In the genomic region with DNA sequence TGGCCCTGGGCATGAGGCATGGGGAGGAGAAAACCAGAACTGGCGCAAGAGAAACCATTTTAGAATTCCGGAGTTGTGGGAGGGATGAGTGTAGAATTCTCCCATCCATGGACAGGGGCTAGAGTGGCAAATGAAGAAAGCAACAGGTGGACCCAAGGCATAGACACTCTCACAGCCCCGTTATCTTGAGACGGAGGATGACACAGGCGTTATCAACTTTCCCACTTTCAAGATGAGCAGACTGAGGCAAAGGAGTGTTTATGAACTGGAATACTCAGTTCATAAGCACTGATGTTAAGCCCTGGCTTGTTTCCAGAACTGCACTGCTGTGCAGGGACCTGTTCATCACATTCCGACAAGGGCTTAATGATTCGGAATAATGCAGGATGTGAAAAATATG, we compare ENCODE assay signal across 1 cellular context.
A peak's percentile ranks its signal among the peaks of the same experiment; 100 is the strongest.
TF ChIP-seq lines count a peak whose summit lies in the region.

No MANE protein-coding gene starts in this region.

TF ChIP-seq in K562, 482 proteins besides CTCF, POLR2A, EP300 and RAD21:
- TF ChIP-seq ZNF12 (CRISPR knock-in tag; IDR thresholded peaks at IDR 0.05) = no peak
- TF ChIP-seq RFX1 (IDR thresholded peaks at IDR 0.05) = no peak
- TF ChIP-seq, protein P1, sequence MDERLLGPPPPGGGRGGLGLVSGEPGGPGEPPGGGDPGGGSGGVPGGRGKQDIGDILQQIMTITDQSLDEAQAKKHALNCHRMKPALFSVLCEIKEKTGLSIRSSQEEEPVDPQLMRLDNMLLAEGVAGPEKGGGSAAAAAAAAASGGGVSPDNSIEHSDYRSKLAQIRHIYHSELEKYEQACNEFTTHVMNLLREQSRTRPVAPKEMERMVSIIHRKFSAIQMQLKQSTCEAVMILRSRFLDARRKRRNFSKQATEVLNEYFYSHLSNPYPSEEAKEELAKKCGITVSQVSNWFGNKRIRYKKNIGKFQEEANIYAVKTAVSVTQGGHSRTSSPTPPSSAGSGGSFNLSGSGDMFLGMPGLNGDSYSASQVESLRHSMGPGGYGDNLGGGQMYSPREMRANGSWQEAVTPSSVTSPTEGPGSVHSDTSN (CRISPR knock-in tag; IDR thresholded peaks at IDR 0.05; ENCODE audit: low read depth) = no peak
- TF ChIP-seq, protein P1 (tag; conservative IDR thresholded peaks at IDR 0.05; ENCODE audit: low read depth) = no peak
- no peak for TF ChIP-seq ZNF408 (CRISPR knock-in tag; IDR thresholded peaks at IDR 0.05; ENCODE audit: low read depth)
- TF ChIP-seq PURB (CRISPR knock-in tag; IDR thresholded peaks at IDR 0.05; ENCODE audit: low read depth) = no peak
- TF ChIP-seq, protein P2, sequence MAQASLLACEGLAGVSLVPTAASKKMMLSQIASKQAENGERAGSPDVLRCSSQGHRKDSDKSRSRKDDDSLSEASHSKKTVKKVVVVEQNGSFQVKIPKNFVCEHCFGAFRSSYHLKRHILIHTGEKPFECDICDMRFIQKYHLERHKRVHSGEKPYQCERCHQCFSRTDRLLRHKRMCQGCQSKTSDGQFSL (CRISPR knock-in tag; IDR thresholded peaks at IDR 0.05) = no peak
- TF ChIP-seq, protein P2 (tag; IDR thresholded peaks at IDR 0.05) = no peak
- TF ChIP-seq PHF8 (IDR thresholded peaks at IDR 0.05; ENCODE audit: borderline replicate concordance, low read length) = no peak
- peak; percentile 54 for TF ChIP-seq RBM25 (IDR thresholded peaks at IDR 0.05; ENCODE audit: low read depth, low read length, severe bottlenecking)
- TF ChIP-seq, protein P3, sequence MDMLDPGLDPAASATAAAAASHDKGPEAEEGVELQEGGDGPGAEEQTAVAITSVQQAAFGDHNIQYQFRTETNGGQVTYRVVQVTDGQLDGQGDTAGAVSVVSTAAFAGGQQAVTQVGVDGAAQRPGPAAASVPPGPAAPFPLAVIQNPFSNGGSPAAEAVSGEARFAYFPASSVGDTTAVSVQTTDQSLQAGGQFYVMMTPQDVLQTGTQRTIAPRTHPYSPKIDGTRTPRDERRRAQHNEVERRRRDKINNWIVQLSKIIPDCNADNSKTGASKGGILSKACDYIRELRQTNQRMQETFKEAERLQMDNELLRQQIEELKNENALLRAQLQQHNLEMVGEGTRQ (CRISPR knock-in tag; IDR thresholded peaks at IDR 0.05) = no peak
- peak; percentile 70 for TF ChIP-seq BCOR (IDR thresholded peaks at IDR 0.05)
- no peak for TF ChIP-seq MCM2 (IDR thresholded peaks at IDR 0.05; ENCODE audit: low read depth)
- no peak for TF ChIP-seq ZNF76 (CRISPR knock-in tag; IDR thresholded peaks at IDR 0.05; ENCODE audit: borderline replicate concordance)
- TF ChIP-seq KDM1A (IDR thresholded peaks at IDR 0.05) = peak; percentile 35 to 57; a peak in 2 of 4 replicates
- TF ChIP-seq NUFIP1 (IDR thresholded peaks at IDR 0.05; ENCODE audit: partially characterized antibody) = no peak
- no peak for TF ChIP-seq MTA3 (IDR thresholded peaks at IDR 0.05; ENCODE audit: borderline replicate concordance)
- TF ChIP-seq IRF2 (CRISPR knock-in tag; IDR thresholded peaks at IDR 0.05) = no peak
- TF ChIP-seq EWSR1 (IDR thresholded peaks at IDR 0.05; ENCODE audit: borderline replicate concordance, low read depth, partially characterized antibody) = no peak
- no peak for TF ChIP-seq ZNF696 (CRISPR knock-in tag; conservative IDR thresholded peaks at IDR 0.05)
- TF ChIP-seq NFE2 (IDR thresholded peaks at IDR 0.05; ENCODE audit: low read depth) = 0 out of 2 replicates have a peak, but pooled peaks have one; percentile 17
- TF ChIP-seq, protein P4, sequence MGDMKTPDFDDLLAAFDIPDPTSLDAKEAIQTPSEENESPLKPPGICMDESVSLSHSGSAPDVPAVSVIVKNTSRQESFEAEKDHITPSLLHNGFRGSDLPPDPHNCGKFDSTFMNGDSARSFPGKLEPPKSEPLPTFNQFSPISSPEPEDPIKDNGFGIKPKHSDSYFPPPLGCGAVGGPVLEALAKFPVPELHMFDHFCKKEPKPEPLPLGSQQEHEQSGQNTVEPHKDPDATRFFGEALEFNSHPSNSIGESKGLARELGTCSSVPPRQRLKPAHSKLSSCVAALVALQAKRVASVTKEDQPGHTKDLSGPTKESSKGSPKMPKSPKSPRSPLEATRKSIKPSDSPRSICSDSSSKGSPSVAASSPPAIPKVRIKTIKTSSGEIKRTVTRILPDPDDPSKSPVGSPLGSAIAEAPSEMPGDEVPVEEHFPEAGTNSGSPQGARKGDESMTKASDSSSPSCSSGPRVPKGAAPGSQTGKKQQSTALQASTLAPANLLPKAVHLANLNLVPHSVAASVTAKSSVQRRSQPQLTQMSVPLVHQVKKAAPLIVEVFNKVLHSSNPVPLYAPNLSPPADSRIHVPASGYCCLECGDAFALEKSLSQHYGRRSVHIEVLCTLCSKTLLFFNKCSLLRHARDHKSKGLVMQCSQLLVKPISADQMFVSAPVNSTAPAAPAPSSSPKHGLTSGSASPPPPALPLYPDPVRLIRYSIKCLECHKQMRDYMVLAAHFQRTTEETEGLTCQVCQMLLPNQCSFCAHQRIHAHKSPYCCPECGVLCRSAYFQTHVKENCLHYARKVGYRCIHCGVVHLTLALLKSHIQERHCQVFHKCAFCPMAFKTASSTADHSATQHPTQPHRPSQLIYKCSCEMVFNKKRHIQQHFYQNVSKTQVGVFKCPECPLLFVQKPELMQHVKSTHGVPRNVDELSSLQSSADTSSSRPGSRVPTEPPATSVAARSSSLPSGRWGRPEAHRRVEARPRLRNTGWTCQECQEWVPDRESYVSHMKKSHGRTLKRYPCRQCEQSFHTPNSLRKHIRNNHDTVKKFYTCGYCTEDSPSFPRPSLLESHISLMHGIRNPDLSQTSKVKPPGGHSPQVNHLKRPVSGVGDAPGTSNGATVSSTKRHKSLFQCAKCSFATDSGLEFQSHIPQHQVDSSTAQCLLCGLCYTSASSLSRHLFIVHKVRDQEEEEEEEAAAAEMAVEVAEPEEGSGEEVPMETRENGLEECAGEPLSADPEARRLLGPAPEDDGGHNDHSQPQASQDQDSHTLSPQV (IDR thresholded peaks at IDR 0.05) = 0 out of 2 replicates have a peak, but pooled peaks have one; percentile 32
- no peak for TF ChIP-seq TSC22D4 (tag; IDR thresholded peaks at IDR 0.05)
